20 cellular contexts compared by ENCODE assay signal in the genomic region with DNA sequence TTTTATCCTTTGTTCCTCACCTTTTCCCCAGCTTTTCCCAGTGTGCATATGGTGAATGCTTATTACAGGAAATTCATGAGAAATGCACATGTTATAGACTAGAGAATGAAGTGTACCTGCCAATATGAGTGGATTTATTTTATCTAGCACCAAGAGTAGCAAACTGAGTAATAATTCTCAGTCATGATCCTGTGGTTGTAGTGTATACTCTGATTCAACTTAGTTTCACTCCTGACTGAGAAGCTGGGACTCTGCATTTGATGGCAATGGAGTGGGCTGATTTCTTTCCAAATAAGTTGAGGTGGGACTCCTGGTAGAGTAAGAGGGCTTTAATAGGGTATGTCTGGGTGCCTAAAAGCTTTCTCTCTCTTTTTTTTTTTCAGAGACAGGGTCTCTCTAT. TPM values are rescaled to one million over a fixed set of nuclear protein-coding genes. Genes with fewer than 3 reads are reported as not detected.
DNase-seq lines count a peak whose midpoint lies in the region; ATAC-seq and TF ChIP-seq lines count a peak whose summit lies in the region.
"Had no signal": no experiment of that assay in that cellular context is flagged by ENCODE, and none has a peak within 500 bp of the region (broad histone marks: within the 10 kb centered on the region; RNA-seq: fewer than 3 reads in every experiment).

No MANE protein-coding gene starts in this region.

- peaks cover 28% of the 10 kb centered on the region for H3K4me1 Mint-ChIP-seq in activated CD4-positive, alpha-beta T cell treated with anti-CD3 and anti-CD28 coated beads, Interleukin-2, amount 10 ng/mL, durations not matched to agents 7 days and 5 days
- H3K4me1 Mint-ChIP-seq in natural killer cell = peaks cover 6 to 10% of the 10 kb centered on the region in 2 donors
- peaks cover 0 to 8% of the 10 kb centered on the region in 2 donors for H3K4me1 Mint-ChIP-seq in natural killer cell treated with Interleukin-12 subunit alpha and Interleukin-12 subunit beta and Interleukin-15 and Interleukin-18, amount 100 ng/mL, for 72 hours (ENCODE audit: low read depth in 2 of 2)
- peaks cover 5% of the 10 kb centered on the region for H3K4me1 Mint-ChIP-seq in nephron

- POLR2A ChIA-PET in activated CD4-positive, alpha-beta T cell treated with anti-CD3 and anti-CD28 coated beads, Interleukin-2, amount 10 ng/mL, durations not matched to agents 7 days and 5 days (lab: Charles Lee) = interaction anchor here (1.1 kb wide), 1 partner anchor 24 kb away, joined by 3 read pairs; no protein-coding TSS in a partner anchor

- peaks cover 9% of the 10 kb centered on the region for H3K4me1 ChIP-seq in colonic mucosa

- H3K9ac ChIP-seq in colonic mucosa (ENCODE audit: low read depth in 2 of 2, low read length in 2 of 2) = no peak overlapping the region
- H3K9ac ChIP-seq: BLaER1, GM23248 had no signal

- H3K36me3 ChIP-seq in colonic mucosa = no peaks in the 10 kb centered on the region

- H3K4me3 Mint-ChIP-seq in activated CD4-positive, alpha-beta T cell treated with anti-CD3 and anti-CD28 coated beads, Interleukin-2, amount 10 ng/mL, durations not matched to agents 7 days and 5 days = no peak overlapping the region
- H3K4me3 Mint-ChIP-seq in natural killer cell (no peak overlapping the region), nephron (peak overlapping the region; percentile 44 to 74 (median 70))
- H3K4me3 Mint-ChIP-seq in natural killer cell treated with Interleukin-12 subunit alpha and Interleukin-12 subunit beta and Interleukin-15 and Interleukin-18, amount 100 ng/mL, for 72 hours = no peak overlapping the region

- intact Hi-C loops in natural killer cell (cut with micrococcal nuclease) = no loop called here
- intact Hi-C loops in colonic mucosa (cut with DNase I) = no loop called here

- TF ChIP-seq CTCF in natural killer cell (IDR thresholded peaks at IDR 0.05) (no peak), nephron (IDR thresholded peaks at IDR 0.05; ENCODE audit: unreplicated experiment in 3 of 3) (no peak), colonic mucosa (IDR thresholded peaks at IDR 0.05) (no peak)

- CTCF ChIA-PET in activated CD4-positive, alpha-beta T cell treated with anti-CD3 and anti-CD28 coated beads, Interleukin-2, amount 10 ng/mL, durations not matched to agents 7 days and 5 days (lab: Charles Lee) = interaction anchor here (0.5 to 1.6 kb wide), 7 partner anchors 9 to 528 kb away, joined by 3 to 8 read pairs (median 3); no protein-coding TSS in a partner anchor

- peaks cover 24% of the 10 kb centered on the region for H3K36me3 Mint-ChIP-seq in activated CD4-positive, alpha-beta T cell treated with anti-CD3 and anti-CD28 coated beads, Interleukin-2, amount 10 ng/mL, durations not matched to agents 7 days and 5 days (ENCODE audit: low read depth)
- H3K36me3 Mint-ChIP-seq in natural killer cell = no peaks in the 10 kb centered on the region
- no peaks in the 10 kb centered on the region for H3K36me3 Mint-ChIP-seq in natural killer cell treated with Interleukin-12 subunit alpha and Interleukin-12 subunit beta and Interleukin-15 and Interleukin-18, amount 100 ng/mL, for 72 hours
- H3K36me3 Mint-ChIP-seq in nephron (ENCODE audit: low read depth) = peaks cover 14% of the 10 kb centered on the region

- no peaks in the 10 kb centered on the region for H3K27me3 ChIP-seq in colonic mucosa
- H3K27me3 ChIP-seq: BLaER1 had no signal

- H3K27ac Mint-ChIP-seq in activated CD4-positive, alpha-beta T cell treated with anti-CD3 and anti-CD28 coated beads, Interleukin-2, amount 10 ng/mL, durations not matched to agents 7 days and 5 days = peak overlapping the region; percentile 63
- H3K27ac Mint-ChIP-seq in natural killer cell = peak overlapping the region; percentile 42 to 65
- no peak overlapping the region for H3K27ac Mint-ChIP-seq in natural killer cell treated with Interleukin-12 subunit alpha and Interleukin-12 subunit beta and Interleukin-15 and Interleukin-18, amount 100 ng/mL, for 72 hours
- no peak overlapping the region for H3K27ac Mint-ChIP-seq in nephron

- H3K9me3 ChIP-seq in colonic mucosa = no peaks in the 10 kb centered on the region
- H3K9me3 ChIP-seq: BLaER1 had no signal

- H3K9me3 Mint-ChIP-seq in activated CD4-positive, alpha-beta T cell treated with anti-CD3 and anti-CD28 coated beads, Interleukin-2, amount 10 ng/mL, durations not matched to agents 7 days and 5 days = no peaks in the 10 kb centered on the region
- H3K9me3 Mint-ChIP-seq in natural killer cell = no peaks in the 10 kb centered on the region
- no peaks in the 10 kb centered on the region for H3K9me3 Mint-ChIP-seq in natural killer cell treated with Interleukin-12 subunit alpha and Interleukin-12 subunit beta and Interleukin-15 and Interleukin-18, amount 100 ng/mL, for 72 hours
- H3K9me3 Mint-ChIP-seq in nephron = no peaks in the 10 kb centered on the region

- H3K27me3 Mint-ChIP-seq in activated CD4-positive, alpha-beta T cell treated with anti-CD3 and anti-CD28 coated beads, Interleukin-2, amount 10 ng/mL, durations not matched to agents 7 days and 5 days = no peaks in the 10 kb centered on the region
- no peaks in the 10 kb centered on the region for H3K27me3 Mint-ChIP-seq in natural killer cell (ENCODE audit: low read depth in 2 of 2)
- no peaks in the 10 kb centered on the region for H3K27me3 Mint-ChIP-seq in natural killer cell treated with Interleukin-12 subunit alpha and Interleukin-12 subunit beta and Interleukin-15 and Interleukin-18, amount 100 ng/mL, for 72 hours
- H3K27me3 Mint-ChIP-seq in nephron (ENCODE audit: low read depth) = no peaks in the 10 kb centered on the region

- DNase-seq in activated CD4-positive, alpha-beta T cell treated with anti-CD3 and anti-CD28 coated beads, Interleukin-2, amount 10 ng/mL, durations not matched to agents 7 days and 5 days = no peak
- no peak for DNase-seq in activated CD4-positive, alpha-beta T cell treated with anti-CD3 and anti-CD28 coated beads, Interleukin-2, amount 50 U/mL, for 48 hours
- DNase-seq in natural killer cell (no peak), midbrain (lab: John Stamatoyannopoulos, UW) (no peak), NCI-H345 treated with DMSO at 0.1 percent for 48 hours (lab: John Stamatoyannopoulos, UW; ENCODE audit: unreplicated experiment) (no peak), colonic mucosa (no peak)
- DNase-seq in natural killer cell treated with Interleukin-12 subunit alpha and Interleukin-12 subunit beta and Interleukin-15 and Interleukin-18, amount 100 ng/mL, for 72 hours (ENCODE audit: low spot score) = no peak
- DNase-seq: DMS 273 treated with DMSO at 0.1 percent for 48 hours, GDM1, GM23248, HCEC 1CT, NCI-H1105 treated with DMSO at 0.1 percent for 48 hours, NCI-H1694 treated with DMSO at 0.1 percent for 48 hours, NCI-H2107, NCI-H226, NCI-H69 had no signal

- no peak overlapping the region for H3K4me3 ChIP-seq in colonic mucosa
- H3K4me3 ChIP-seq: BLaER1, GM12878, GM23248 had no signal

- no peak overlapping the region for H3K27ac ChIP-seq in colonic mucosa
- H3K27ac ChIP-seq: BLaER1, GM23248, HL-60 had no signal

- ATAC-seq in natural killer cell = no peak
- no peak for ATAC-seq in natural killer cell treated with Interleukin-12 subunit alpha and Interleukin-12 subunit beta and Interleukin-15 and Interleukin-18, amount 100 ng/mL, for 72 hours
- ATAC-seq: GM12878 had no signal

RNA-seq across cellular contexts. Expression of a gene that starts 4.0 kb away (rescaled TPM):
- total RNA-seq in activated CD4-positive, alpha-beta T cell treated with anti-CD3 and anti-CD28 coated beads, Interleukin-2, amount 10 ng/mL, durations not matched to agents 7 days and 5 days = 10 to 100 TPM; 24.9 to 27.4 TPM
- total RNA-seq in natural killer cell (10 to 100 TPM; 23.9 to 30.7 (median 29.9) TPM), colonic mucosa (10 to 100 TPM; 15.9 to 17.9 TPM)
- 10 to 100 TPM; 26.1 to 29.5 TPM for total RNA-seq in natural killer cell treated with Interleukin-12 subunit alpha and Interleukin-12 subunit beta and Interleukin-15 and Interleukin-18, amount 100 ng/mL, for 72 hours

RNA-seq across cellular contexts. Expression of a gene that starts 58.8 kb away (rescaled TPM):
- 1 to 10 TPM; 9.0 to 9.1 TPM for total RNA-seq in activated CD4-positive, alpha-beta T cell treated with anti-CD3 and anti-CD28 coated beads, Interleukin-2, amount 10 ng/mL, durations not matched to agents 7 days and 5 days
- 10 to 100 TPM in 1 of 3 donors, 1 to 10 TPM in 2; 7.0 to 12.1 (median 9.3) TPM for total RNA-seq in natural killer cell
- 10 to 100 TPM in 1 of 2 donors, 1 to 10 TPM in 1; 8.7 to 18.0 TPM for total RNA-seq in natural killer cell treated with Interleukin-12 subunit alpha and Interleukin-12 subunit beta and Interleukin-15 and Interleukin-18, amount 100 ng/mL, for 72 hours
- total RNA-seq in colonic mucosa = 10 to 100 TPM; 17.2 to 24.0 TPM

Comparison
In these comparisons a context has a peak if more than half of its experiments do, and no peak if none do; other contexts are left out.
1. H3K27ac Mint-ChIP-seq: peak in activated CD4-positive, alpha-beta T cell treated with anti-CD3 and anti-CD28 coated beads, Interleukin-2, amount 10 ng/mL, durations not matched to agents 7 days and 5 days (single experiment) and natural killer cell (2 of 2); none in natural killer cell treated with Interleukin-12 subunit alpha and Interleukin-12 subunit beta and Interleukin-15 and Interleukin-18, amount 100 ng/mL, for 72 hours (0 of 2) and nephron (0 of 3).
2. H3K4me3 Mint-ChIP-seq: peak in nephron (3 of 3); none in activated CD4-positive, alpha-beta T cell treated with anti-CD3 and anti-CD28 coated beads, Interleukin-2, amount 10 ng/mL, durations not matched to agents 7 days and 5 days (single experiment), natural killer cell (single experiment) and natural killer cell treated with Interleukin-12 subunit alpha and Interleukin-12 subunit beta and Interleukin-15 and Interleukin-18, amount 100 ng/mL, for 72 hours (single experiment).